Comparison of ENCODE assay signal across 8 cellular contexts in the genomic region with DNA sequence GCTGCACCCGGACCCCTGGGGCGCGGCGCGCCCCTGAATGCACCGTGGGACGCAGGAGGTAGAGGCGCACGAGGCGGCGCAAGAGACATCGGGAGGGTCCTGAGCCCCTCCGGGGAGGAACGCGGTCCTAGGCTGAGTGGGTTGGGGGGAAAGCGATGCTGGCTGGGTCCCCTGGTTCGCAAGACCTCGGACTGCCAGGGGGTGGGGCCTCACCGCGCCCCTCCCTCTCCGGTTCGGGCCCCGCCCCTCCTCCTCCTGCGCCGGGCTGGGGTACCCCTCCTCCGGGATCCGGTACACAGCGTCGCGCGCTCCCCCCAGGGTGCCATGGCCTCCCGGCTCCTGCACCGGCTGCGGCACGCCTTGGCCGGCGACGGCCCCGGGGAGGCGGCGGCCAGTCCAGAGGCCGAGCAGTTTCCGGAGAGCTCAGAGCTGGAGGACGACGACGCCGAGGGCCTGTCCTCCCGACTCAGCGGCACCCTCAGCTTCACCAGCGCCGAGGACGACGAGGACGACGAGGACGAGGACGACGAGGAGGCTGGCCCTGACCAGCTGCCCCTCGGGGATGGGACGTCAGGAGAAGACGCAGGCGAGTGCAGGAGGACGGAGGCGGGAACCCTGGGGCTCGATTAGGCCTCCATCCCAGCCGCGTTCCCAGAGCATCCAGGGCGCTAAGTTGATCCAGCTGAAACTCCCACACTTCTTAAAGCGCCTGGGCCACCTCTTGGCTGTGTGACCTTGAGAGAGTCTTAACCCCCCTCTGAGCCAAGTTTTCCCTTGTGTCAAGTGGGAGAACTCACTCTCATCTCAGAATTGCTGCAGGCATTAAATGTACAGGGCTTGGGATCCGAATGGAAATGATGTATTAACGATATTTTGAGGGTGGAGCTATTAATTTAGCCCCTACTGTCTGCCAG. TPM values are rescaled to one million over a fixed set of nuclear protein-coding genes. Genes with fewer than 3 reads are reported as not detected.
DNase-seq lines count a peak whose midpoint lies in the region; ATAC-seq, FAIRE-seq and TF ChIP-seq lines count a peak whose summit lies in the region.

No MANE protein-coding gene starts in this region.

- POLR2A ChIA-PET in CD8-positive, alpha-beta memory T cell (lab: Charles Lee) = interaction anchor here (1.1 to 1.6 kb wide), 3 partner anchors 10 to 47 kb away, joined by 3 to 4 read pairs (median 4); partner anchors contain the start of gene ZSWIM1
- POLR2A ChIA-PET in K562 (lab: Yijun Ruan, JAX) = interaction anchor here (0.6 to 1.6 kb wide), 4 partner anchors 18 to 101 kb away, joined by 3 to 6 read pairs (median 4); no protein-coding TSS in a partner anchor

- no peak for TF ChIP-seq RAD21 in K562 (CRISPR knock-in tag; conservative IDR thresholded peaks at IDR 0.05 in 1 of 2, IDR thresholded peaks at IDR 0.05 in 1 of 2)

- H3K27me3 Mint-ChIP-seq in CD8-positive, alpha-beta memory T cell = peaks cover 0 to 3% of the 10 kb centered on the region in 2 donors

- peaks cover 0 to 1% (median 0%) of the 10 kb centered on the region in 3 donors for H3K36me3 Mint-ChIP-seq in CD8-positive, alpha-beta memory T cell

- CTCF ChIA-PET in CD8-positive, alpha-beta memory T cell (lab: Charles Lee) = interaction anchor here (1.6 kb wide), 1 partner anchor 10 kb away, joined by 4 read pairs; no protein-coding TSS in a partner anchor
- CTCF ChIA-PET in K562 (lab: Yijun Ruan, JAX; ENCODE audit: low intra/inter-chr PET ratio) = no interaction called here

- TF ChIP-seq POLR2A in K562 (conservative IDR thresholded peaks at IDR 0.05) = no peak

- no peaks in the 10 kb centered on the region for H3K9me1 ChIP-seq in K562 (ENCODE audit: control insufficient read depth, insufficient read depth, low read length)

- H3K4me1 Mint-ChIP-seq in CD8-positive, alpha-beta memory T cell = peaks cover 9 to 20% (median 17%) of the 10 kb centered on the region in 3 donors

- H3K4me1 ChIP-seq in CD8-positive, alpha-beta memory T cell (ENCODE audit: insufficient read depth, low read length) = no peaks in the 10 kb centered on the region
- H3K4me1 ChIP-seq in K562 (replicated peaks in 1 of 2; ENCODE audit: control insufficient read depth in 2 of 2, insufficient read depth in 2 of 2, low read length in 2 of 2) (peaks cover 32 to 34% of the 10 kb centered on the region in 2 experiments), psoas muscle (peaks cover 50% of the 10 kb centered on the region)

- no peaks in the 10 kb centered on the region for H3K36me3 ChIP-seq in CD8-positive, alpha-beta memory T cell (ENCODE audit: insufficient read depth, low read length)
- H3K36me3 ChIP-seq in K562 (ENCODE audit: control insufficient read depth, insufficient read depth, low read length) = no peaks in the 10 kb centered on the region
- H3K36me3 ChIP-seq in psoas muscle (ENCODE audit: insufficient read depth in 1 of 2, low read depth in 1 of 2) = peaks cover 0 to 23% of the 10 kb centered on the region in 2 donors

- no peaks in the 10 kb centered on the region for H3K27me3 ChIP-seq in CD8-positive, alpha-beta memory T cell (ENCODE audit: insufficient read depth, low read length, poor library complexity, severe bottlenecking)
- H3K27me3 ChIP-seq in K562 (ENCODE audit: control insufficient read depth in 2 of 2, insufficient read depth in 2 of 2, low read length in 2 of 2) = no peaks in the 10 kb centered on the region
- no peaks in the 10 kb centered on the region for H3K27me3 ChIP-seq in psoas muscle (ENCODE audit: insufficient read depth in 3 of 3, low read length in 2 of 3)

- H3K4me2 ChIP-seq in K562 (ENCODE audit: insufficient read depth, low read length) = peak overlapping the region; percentile 61

- H3K27ac Mint-ChIP-seq in CD8-positive, alpha-beta memory T cell = peak overlapping the region in 2 of 8 donors; percentile 43 to 58

- H3K4me3 ChIP-seq in CD8-positive, alpha-beta memory T cell (ENCODE audit: low read length) = peak overlapping the region; percentile 64
- peak overlapping the region; percentile 43 for H3K4me3 ChIP-seq in K562
- H3K4me3 ChIP-seq in psoas muscle = peak overlapping the region; percentile 68

- 25% methylated on average over 34 of the region's 71 CpGs for WGBS in K562 (ENCODE audit: insufficient coverage, low coverage, missing lambda C conversion rate)
- WGBS in psoas muscle, 3 donors = 1 to 2% (median 1%) methylated on average over 51 to 71 of the region's 71 CpGs

- FAIRE-seq in K562 (lab: Jason Lieb, UNC) = no peak

- DNase-seq in CD8-positive, alpha-beta memory T cell = peak; percentile 15 to 59 (median 32)
- DNase-seq in SW480 (ENCODE audit: low spot score) (peak; percentile 50), K562 (ENCODE audit: extremely low read depth in 1 of 4, low spot score in 3 of 4) (peak in 3 of 4 experiments; percentile 50 to 84 (median 83)), hippocampal formation (lab: John Stamatoyannopoulos, UW) (peak; percentile 64 to 74), psoas muscle (peak; percentile 75 to 85)
- no peak for DNase-seq in effector CD8-positive, alpha-beta T cell (lab: John Stamatoyannopoulos, UW)

- H3K9me3 ChIP-seq in CD8-positive, alpha-beta memory T cell (ENCODE audit: low read length) = no peaks in the 10 kb centered on the region
- H3K9me3 ChIP-seq in K562 (replicated peaks; ENCODE audit: control insufficient read depth, insufficient read depth, low read depth, low read length) = no peaks in the 10 kb centered on the region
- no peaks in the 10 kb centered on the region for H3K9me3 ChIP-seq in psoas muscle

- in situ Hi-C loops in K562 (cut with MboI) = no loop called here

- peak overlapping the region; percentile 19 to 86; a peak in 3 of 4 replicates for H3K9ac ChIP-seq in K562 (ENCODE audit: insufficient read depth in 1 of 2, low read depth in 2 of 2, low read length in 2 of 2)

- H3K4me3 Mint-ChIP-seq in CD8-positive, alpha-beta memory T cell = peak overlapping the region in 6 of 7 donors; percentile 62 to 89 (median 81)

- no TSS peak for BruUV-seq in K562 (replicated peaks; lab: Mats Ljungman, UMichigan)

- TF ChIP-seq EP300 in K562 (IDR thresholded peaks at IDR 0.05; ENCODE audit: low read length) = no peak

- H4K20me1 ChIP-seq in K562 (replicated peaks; ENCODE audit: control insufficient read depth, insufficient read depth, low read length) = no peaks in the 10 kb centered on the region

- H3K27ac ChIP-seq in CD8-positive, alpha-beta memory T cell (ENCODE audit: low read depth, low read length) = no peak overlapping the region
- H3K27ac ChIP-seq in K562 (ENCODE audit: extremely low read depth, low read depth, low read length) (no peak overlapping the region), psoas muscle (peak overlapping the region; percentile 98)

- intact Hi-C loops in K562 (cut with micrococcal nuclease) (loop anchor here (10.0 kb wide), 1 partner anchor 51 kb away; the partner anchor contains the start of genes SPATA25 and ZSWIM1), psoas muscle (cut with DNase I) (no loop called here)

- H2AFZ ChIP-seq in K562 (ENCODE audit: low read depth, low read length) = peak overlapping the region; percentile 72

- TF ChIP-seq CTCF in K562 (IDR thresholded peaks at IDR 0.05 in 2 of 3, conservative IDR thresholded peaks at IDR 0.05 in 1 of 3; ENCODE audit: insufficient read depth in 2 of 3, low read depth in 1 of 3, low read length in 3 of 3) (no peak), psoas muscle (IDR thresholded peaks at IDR 0.05) (no peak)

- H3K79me2 ChIP-seq in K562 (ENCODE audit: control insufficient read depth, insufficient read depth, low read length) = no peaks in the 10 kb centered on the region

- no peaks in the 10 kb centered on the region for H3K9me3 Mint-ChIP-seq in CD8-positive, alpha-beta memory T cell

- peak; percentile 63 for ATAC-seq in HG03432 (IDR thresholded peaks at IDR 0.05; ENCODE audit: unreplicated experiment)
- peak; percentile 61 for ATAC-seq in K562
- peak; percentile 72 to 77 (median 76) for ATAC-seq in psoas muscle
- ATAC-seq in GM21737 (IDR thresholded peaks at IDR 0.05; ENCODE audit: unreplicated experiment) = no peak

RNA-seq across cellular contexts. Expression of gene SNX21, which starts 0.5 kb away (rescaled TPM):
- 1 to 10 TPM; 1.2 to 1.3 TPM for total RNA-seq in CD8-positive, alpha-beta memory T cell
- polyA plus RNA-seq in CD8-positive, alpha-beta memory T cell = 3.4 TPM
- 1.0 and 1.1 TPM in 2 replicates for total RNA-seq in K562 (2011; cell fraction: chromatin; rRNA removed; ENCODE audit: low replicate concordance)
- 0.92 and 1.0 TPM in 2 replicates for total RNA-seq in K562 (2011; cell fraction: nucleolus; rRNA removed)
- 0.61 and 0.95 TPM in 2 replicates for total RNA-seq in K562 (2011; cell fraction: nucleoplasm; rRNA removed)
- total RNA-seq in K562 (2014; rRNA removed) (0.65 and 0.91 TPM in 2 replicates), K562 (2014; rRNA removed; fragmentation: Illumina TruSeq; extraction: Trizol) (0.18 and 0.19 TPM in 2 replicates), K562 (2015; rRNA removed; fragmentation: Illumina TruSeq; extraction: Trizol) (0.57 and 0.69 TPM in 2 replicates), K562 (2021) (0.65 and 1.2 TPM in 2 replicates), psoas muscle (10 to 100 TPM; 22.3 to 44.9 (median 31.6) TPM)
- polyA plus RNA-seq in K562 (2011; rRNA removed) (0.18 TPM in 2 replicates), K562 (2014; fragmentation: Illumina TruSeq; extraction: Trizol) (0.22 and 0.26 TPM in 2 replicates), K562 (2014; fragmentation: Nextera tagmentation; extraction: Ambion mirVana) (under 1 TPM; 0.10 to 0.42 TPM), K562 (2014; rRNA removed) (0.58 and 1.2 TPM in 2 replicates), psoas muscle (10 to 100 TPM in 2 of 3 donors, 1 to 10 TPM in 1; 8.7 to 63.9 (median 21.2) TPM)
- 0.49 and 1.7 TPM in 2 replicates for polyA plus RNA-seq in K562 (2011; cell fraction: cytosol; rRNA removed)
- 0.58 TPM in 2 replicates for polyA plus RNA-seq in K562 (2011; cell fraction: nucleus; rRNA removed)
- polyA plus RNA-seq in K562 (2012) = 0.83 and 2.7 TPM in 2 replicates
- polyA minus RNA-seq in K562 (2011; rRNA and poly(A)+ RNA removed) = 0.06 and 0.07 TPM in 2 replicates
- polyA minus RNA-seq in K562 (2011; cell fraction: cytosol; rRNA and poly(A)+ RNA removed) = 0.91 TPM in 1 of 2 replicates, not detected in the other
- polyA minus RNA-seq in K562 (2011; cell fraction: nucleus; rRNA and poly(A)+ RNA removed) = 0.56 and 0.67 TPM in 2 replicates

RNA-seq across cellular contexts. Expression of gene TNNC2, which starts 7.0 kb away (rescaled TPM):
- not detected for total RNA-seq in CD8-positive, alpha-beta memory T cell
- polyA plus RNA-seq in CD8-positive, alpha-beta memory T cell = 0.36 TPM
- total RNA-seq in K562 (2011; cell fraction: chromatin; rRNA removed; ENCODE audit: low replicate concordance) = not detected in 2 replicates
- not detected in 2 replicates for total RNA-seq in K562 (2011; cell fraction: nucleolus; rRNA removed)
- total RNA-seq in K562 (2011; cell fraction: nucleoplasm; rRNA removed) = not detected in 2 replicates
- total RNA-seq in K562 (2014; rRNA removed) (not detected in 2 replicates), K562 (2014; rRNA removed; fragmentation: Illumina TruSeq; extraction: Trizol) (not detected in 2 replicates), K562 (2015; rRNA removed; fragmentation: Illumina TruSeq; extraction: Trizol) (not detected in 2 replicates), K562 (2021) (not detected in 2 replicates), psoas muscle (1,000 to 10,000 TPM; 1,390 to 3,666 (median 2,654) TPM)
- polyA plus RNA-seq in K562 (2011; rRNA removed) (not detected in 2 replicates), K562 (2014; fragmentation: Illumina TruSeq; extraction: Trizol) (not detected in 2 replicates), K562 (2014; fragmentation: Nextera tagmentation; extraction: Ambion mirVana) (not detected), K562 (2014; rRNA removed) (not detected in 2 replicates), psoas muscle (over 10,000 TPM in 1 of 3 donors, 1,000 to 10,000 TPM in 2; 2,508 to 10,677 (median 9,192) TPM)
- not detected in 2 replicates for polyA plus RNA-seq in K562 (2011; cell fraction: cytosol; rRNA removed)
- 0.21 TPM in 1 of 2 replicates, not detected in the other for polyA plus RNA-seq in K562 (2011; cell fraction: nucleus; rRNA removed)
- polyA plus RNA-seq in K562 (2012) = 0.12 TPM in 1 of 2 replicates, not detected in the other
- polyA minus RNA-seq in K562 (2011; rRNA and poly(A)+ RNA removed) = not detected in 2 replicates
- not detected in 2 replicates for polyA minus RNA-seq in K562 (2011; cell fraction: cytosol; rRNA and poly(A)+ RNA removed)
- not detected in 2 replicates for polyA minus RNA-seq in K562 (2011; cell fraction: nucleus; rRNA and poly(A)+ RNA removed)

RNA-seq across cellular contexts. Expression of gene UBE2C, which starts 21.7 kb away (rescaled TPM):
- 100 to 1,000 TPM; 124 to 130 TPM for total RNA-seq in CD8-positive, alpha-beta memory T cell
- polyA plus RNA-seq in CD8-positive, alpha-beta memory T cell = not detected
- 3.7 and 4.6 TPM in 2 replicates for total RNA-seq in K562 (2011; cell fraction: chromatin; rRNA removed; ENCODE audit: low replicate concordance)
- total RNA-seq in K562 (2011; cell fraction: nucleolus; rRNA removed) = 1.8 and 3.4 TPM in 2 replicates
- total RNA-seq in K562 (2011; cell fraction: nucleoplasm; rRNA removed) = 1.8 and 3.6 TPM in 2 replicates
- 0.41 and 0.68 TPM in 2 replicates for total RNA-seq in K562 (2014; rRNA removed)
- total RNA-seq in K562 (2014; rRNA removed; fragmentation: Illumina TruSeq; extraction: Trizol) = 0.48 and 0.69 TPM in 2 replicates
- total RNA-seq in K562 (2015; rRNA removed; fragmentation: Illumina TruSeq; extraction: Trizol) = 0.83 and 0.98 TPM in 2 replicates
- total RNA-seq in K562 (2021) = 1.5 and 1.7 TPM in 2 replicates
- 1.4 and 1.7 TPM in 2 replicates for polyA plus RNA-seq in K562 (2011; rRNA removed)
- polyA plus RNA-seq in K562 (2011; cell fraction: cytosol; rRNA removed) = 0.78 and 1.4 TPM in 2 replicates
- polyA plus RNA-seq in K562 (2011; cell fraction: nucleus; rRNA removed) = 3.6 and 6.6 TPM in 2 replicates
- polyA plus RNA-seq in K562 (2012) = 0.68 and 0.78 TPM in 2 replicates
- 0.51 and 1.1 TPM in 2 replicates for polyA plus RNA-seq in K562 (2014; fragmentation: Illumina TruSeq; extraction: Trizol)
- polyA plus RNA-seq in K562 (2014; fragmentation: Nextera tagmentation; extraction: Ambion mirVana) = under 1 TPM; 0.52 to 0.63 TPM
- polyA plus RNA-seq in K562 (2014; rRNA removed) = 1.5 and 1.6 TPM in 2 replicates
- not detected in 2 replicates for polyA minus RNA-seq in K562 (2011; rRNA and poly(A)+ RNA removed)
- 7.5 and 27.5 TPM in 2 replicates for polyA minus RNA-seq in K562 (2011; cell fraction: cytosol; rRNA and poly(A)+ RNA removed)
- 1.9 and 5.8 TPM in 2 replicates for polyA minus RNA-seq in K562 (2011; cell fraction: nucleus; rRNA and poly(A)+ RNA removed)
- total RNA-seq in psoas muscle = under 1 TPM; 0.32 to 0.42 (median 0.38) TPM
- polyA plus RNA-seq in psoas muscle = under 1 TPM in 2 of 3 donors, not detected in 1; 0.35 to 0.40 TPM

RNA-seq across cellular contexts. Expression of gene ACOT8, which starts 23.1 kb away (rescaled TPM):
- 10 to 100 TPM; 27.1 to 27.3 TPM for total RNA-seq in CD8-positive, alpha-beta memory T cell
- 41.0 TPM for polyA plus RNA-seq in CD8-positive, alpha-beta memory T cell
- total RNA-seq in K562 (2011; cell fraction: chromatin; rRNA removed; ENCODE audit: low replicate concordance) = 26.4 and 48.0 TPM in 2 replicates
- total RNA-seq in K562 (2011; cell fraction: nucleolus; rRNA removed) = 49.1 and 51.5 TPM in 2 replicates
- total RNA-seq in K562 (2011; cell fraction: nucleoplasm; rRNA removed) = 48.7 and 49.7 TPM in 2 replicates
- total RNA-seq in K562 (2014; rRNA removed) (36.7 and 49.8 TPM in 2 replicates), K562 (2014; rRNA removed; fragmentation: Illumina TruSeq; extraction: Trizol) (11.9 and 13.0 TPM in 2 replicates), K562 (2015; rRNA removed; fragmentation: Illumina TruSeq; extraction: Trizol) (18.3 and 20.3 TPM in 2 replicates), K562 (2021) (24.5 and 28.5 TPM in 2 replicates), psoas muscle (10 to 100 TPM; 20.3 to 29.6 (median 24.9) TPM)
- polyA plus RNA-seq in K562 (2011; rRNA removed) (34.9 and 48.0 TPM in 2 replicates), K562 (2014; fragmentation: Illumina TruSeq; extraction: Trizol) (20.7 and 25.8 TPM in 2 replicates), K562 (2014; fragmentation: Nextera tagmentation; extraction: Ambion mirVana) (10 to 100 TPM in 1 of 2 experiments, 1 to 10 TPM in 1; 8.2 to 14.9 TPM), K562 (2014; rRNA removed) (46.7 and 49.5 TPM in 2 replicates), psoas muscle (10 to 100 TPM; 20.2 to 32.9 (median 29.3) TPM)
- polyA plus RNA-seq in K562 (2011; cell fraction: cytosol; rRNA removed) = 75.9 and 83.3 TPM in 2 replicates
- polyA plus RNA-seq in K562 (2011; cell fraction: nucleus; rRNA removed) = 61.2 and 65.3 TPM in 2 replicates
- 25.1 and 57.1 TPM in 2 replicates for polyA plus RNA-seq in K562 (2012)
- 16.0 and 16.3 TPM in 2 replicates for polyA minus RNA-seq in K562 (2011; rRNA and poly(A)+ RNA removed)
- 17.0 and 19.4 TPM in 2 replicates for polyA minus RNA-seq in K562 (2011; cell fraction: cytosol; rRNA and poly(A)+ RNA removed)
- 22.6 and 28.4 TPM in 2 replicates for polyA minus RNA-seq in K562 (2011; cell fraction: nucleus; rRNA and poly(A)+ RNA removed)

RNA-seq across cellular contexts. Expression of gene ZSWIM3, which starts 23.3 kb away (rescaled TPM):
- total RNA-seq in CD8-positive, alpha-beta memory T cell = 1 to 10 TPM; 5.9 to 6.5 TPM
- 2.0 TPM for polyA plus RNA-seq in CD8-positive, alpha-beta memory T cell
- total RNA-seq in K562 (2011; cell fraction: chromatin; rRNA removed; ENCODE audit: low replicate concordance) = 3.7 and 6.4 TPM in 2 replicates
- total RNA-seq in K562 (2011; cell fraction: nucleolus; rRNA removed) = 4.2 and 5.5 TPM in 2 replicates
- 3.1 and 3.6 TPM in 2 replicates for total RNA-seq in K562 (2011; cell fraction: nucleoplasm; rRNA removed)
- 2.4 and 2.7 TPM in 2 replicates for total RNA-seq in K562 (2014; rRNA removed)
- 2.6 and 2.8 TPM in 2 replicates for total RNA-seq in K562 (2014; rRNA removed; fragmentation: Illumina TruSeq; extraction: Trizol)
- 3.6 and 4.0 TPM in 2 replicates for total RNA-seq in K562 (2015; rRNA removed; fragmentation: Illumina TruSeq; extraction: Trizol)
- 2.5 and 2.9 TPM in 2 replicates for total RNA-seq in K562 (2021)
- polyA plus RNA-seq in K562 (2011; rRNA removed) = 4.3 and 5.4 TPM in 2 replicates
- polyA plus RNA-seq in K562 (2011; cell fraction: cytosol; rRNA removed) = 4.5 and 4.6 TPM in 2 replicates
- polyA plus RNA-seq in K562 (2011; cell fraction: nucleus; rRNA removed) = 3.4 and 3.6 TPM in 2 replicates
- 2.2 and 3.5 TPM in 2 replicates for polyA plus RNA-seq in K562 (2012)
- 2.6 and 3.0 TPM in 2 replicates for polyA plus RNA-seq in K562 (2014; fragmentation: Illumina TruSeq; extraction: Trizol)
- polyA plus RNA-seq in K562 (2014; fragmentation: Nextera tagmentation; extraction: Ambion mirVana) = 1 to 10 TPM; 1.7 to 1.8 TPM
- 1.8 and 3.7 TPM in 2 replicates for polyA plus RNA-seq in K562 (2014; rRNA removed)
- 7.4 and 7.9 TPM in 2 replicates for polyA minus RNA-seq in K562 (2011; rRNA and poly(A)+ RNA removed)
- polyA minus RNA-seq in K562 (2011; cell fraction: cytosol; rRNA and poly(A)+ RNA removed) = 3.4 and 4.7 TPM in 2 replicates
- 0.81 and 3.1 TPM in 2 replicates for polyA minus RNA-seq in K562 (2011; cell fraction: nucleus; rRNA and poly(A)+ RNA removed)
- 1 to 10 TPM; 1.4 to 2.7 (median 1.5) TPM for total RNA-seq in psoas muscle
- 1 to 10 TPM; 1.1 to 2.0 (median 1.5) TPM for polyA plus RNA-seq in psoas muscle

Comparison
In these comparisons a context has a peak if more than half of its experiments do, and no peak if none do; other contexts are left out.
1. RNA of gene SNX21, which starts 0.5 kb away (total RNA-seq): 22.3 to 44.9 TPM in psoas muscle; 1.2 to 1.3 TPM in CD8-positive, alpha-beta memory T cell and 0.18 to 1.2 TPM in K562; every median in the first group is over 10 times any median in the second.
2. RNA of gene TNNC2, which starts 7.0 kb away (total RNA-seq): 1,390 to 3,666 TPM in psoas muscle; not detected in CD8-positive, alpha-beta memory T cell and not detected in K562; every median in the first group is over 1,000 times any median in the second.
3. RNA of gene UBE2C, which starts 21.7 kb away (total RNA-seq): 124 to 130 TPM in CD8-positive, alpha-beta memory T cell; 0.41 to 4.6 TPM in K562 and 0.32 to 0.42 TPM in psoas muscle; every median in the first group is over 10 times any median in the second.
4. Peak in every context shown above with its lines, with median percentiles within 50 percentile points of each other: H3K4me3 ChIP-seq.